ENCODE assay signal across 9 cellular contexts in the genomic region with DNA sequence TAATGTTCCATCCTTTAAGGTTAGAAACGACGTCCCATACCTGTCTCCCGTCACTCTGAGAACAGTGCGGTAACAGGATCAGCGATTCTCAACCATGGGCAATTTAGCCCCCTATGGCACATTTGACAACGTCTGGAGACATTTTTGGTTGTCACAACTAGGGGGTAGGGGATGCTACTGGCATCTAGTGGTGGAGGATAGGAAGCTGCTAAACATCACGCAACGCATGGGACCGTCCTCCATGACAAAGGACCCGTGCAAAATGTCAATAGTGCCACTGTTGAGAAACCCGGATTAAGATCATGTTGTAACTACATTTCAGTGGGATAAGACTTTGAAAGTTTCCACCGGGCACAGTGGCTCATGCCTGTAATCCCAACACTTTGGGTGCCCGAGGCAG. TPM values are rescaled to one million over a fixed set of nuclear protein-coding genes. Genes with fewer than 3 reads are reported as not detected.
A peak's percentile ranks its signal among the peaks of the same experiment; 100 is the strongest.
DNase-seq lines count a peak whose midpoint lies in the region; ATAC-seq and TF ChIP-seq lines count a peak whose summit lies in the region.
"Had no signal": no experiment of that assay in that cellular context is flagged by ENCODE, and none has a peak within 500 bp of the region (broad histone marks: within the 10 kb centered on the region; RNA-seq: fewer than 3 reads in every experiment).

No MANE protein-coding gene starts in this region.

- H3K27ac Mint-ChIP-seq in HFFc6 (no peak overlapping the region), immature natural killer cell (no peak overlapping the region)

- ATAC-seq in HG02938 (IDR thresholded peaks at IDR 0.05; ENCODE audit: unreplicated experiment) (no peak), upper lobe of left lung (ENCODE audit: low FRiP score in 2 of 2) (no peak)
- ATAC-seq: right cardiac atrium had no signal

- H3K27ac ChIP-seq in upper lobe of left lung: no peak overlapping the region

- no peak for TF ChIP-seq POLR2A in upper lobe of left lung (IDR thresholded peaks at IDR 0.05)

- H3K27me3 Mint-ChIP-seq in HFFc6 (ENCODE audit: insufficient read depth) (no peaks in the 10 kb centered on the region), immature natural killer cell (ENCODE audit: low read depth in 3 of 3) (peaks cover 3 to 5% (median 3%) of the 10 kb centered on the region in 3 donors)

- H3K4me3 ChIP-seq in BE2C (ENCODE audit: low read depth, low read length) (no peak overlapping the region), upper lobe of left lung (no peak overlapping the region)

- peak; percentile 89 for TF ChIP-seq CTCF in BE2C (IDR thresholded peaks at IDR 0.05; ENCODE audit: low read depth, low read length)
- TF ChIP-seq CTCF in HFFc6 (IDR thresholded peaks at IDR 0.05): peak; percentile 32; the same call in 1 of the 2 replicates
- peak in 2 of 6 experiments; percentile 8 to 10 for TF ChIP-seq CTCF in upper lobe of left lung (IDR thresholded peaks at IDR 0.05)

- peak; percentile 60 for DNase-seq in BE2C
- DNase-seq in HFFc6: no peak
- DNase-seq in activated CD4-positive, alpha-beta T cell treated with anti-CD3 and anti-CD28 coated beads, Interleukin-2, amount 50 U/mL, for 1 hour: peak; percentile 14
- DNase-seq in immature natural killer cell: peak in 2 of 3 donors; percentile 8
- no peak for DNase-seq in upper lobe of left lung
- DNase-seq in activated effector memory CD4-positive, alpha-beta T cell treated with anti-CD3 and anti-CD28 coated beads, Interleukin-2, amount 50 U/mL, for 16 hours: no peak
- DNase-seq in NCI-H2081 (lab: John Stamatoyannopoulos, UW): no peak
- DNase-seq: right cardiac atrium had no signal

- 0 out of 2 replicates have a peak, but pooled peaks cover 4% of the 10 kb centered on the region for H3K27me3 ChIP-seq in BE2C
- no peaks in the 10 kb centered on the region for H3K27me3 ChIP-seq in upper lobe of left lung

- H3K9me3 ChIP-seq in BE2C (no peaks in the 10 kb centered on the region), upper lobe of left lung (no peaks in the 10 kb centered on the region)

- WGBS in upper lobe of left lung, 2 donors: 67 to 74% methylated on average over 13 of the region's 13 CpGs

- 0 out of 2 replicates have a peak, but pooled peaks cover 3% of the 10 kb centered on the region for H3K4me1 ChIP-seq in BE2C
- H3K4me1 ChIP-seq in upper lobe of left lung: peaks cover 7 to 10% (median 10%) of the 10 kb centered on the region in 4 donors

- H3K4me1 Mint-ChIP-seq in HFFc6 (ENCODE audit: low read depth): peaks cover 11% of the 10 kb centered on the region
- peaks cover 13 to 15% of the 10 kb centered on the region in 2 donors for H3K4me1 Mint-ChIP-seq in immature natural killer cell

- H3K4me3 Mint-ChIP-seq in HFFc6: no peak overlapping the region
- H3K4me3 Mint-ChIP-seq in immature natural killer cell: no peak overlapping the region

- H3K36me3 Mint-ChIP-seq in HFFc6 (ENCODE audit: low read depth) (peaks cover 4% of the 10 kb centered on the region; the same call in 1 of the 2 replicates), immature natural killer cell (peaks cover 0 to 3% (median 0%) of the 10 kb centered on the region in 3 donors)

- H3K9me3 Mint-ChIP-seq in HFFc6: no peaks in the 10 kb centered on the region
- H3K9me3 Mint-ChIP-seq in immature natural killer cell: no peaks in the 10 kb centered on the region

- TF ChIP-seq EP300 in upper lobe of left lung (IDR thresholded peaks at IDR 0.05): no peak

- H3K36me3 ChIP-seq in BE2C: no peaks in the 10 kb centered on the region
- H3K36me3 ChIP-seq in upper lobe of left lung: no peaks in the 10 kb centered on the region

RNA-seq across cellular contexts. Expression of gene PAXIP1, which starts 5.0 kb away (rescaled TPM):
- 12.1 TPM for polyA plus RNA-seq in BE2C (2012; ENCODE audit: insufficient read depth, insufficient read length, low read depth)
- 1 to 10 TPM; 5.2 to 9.3 (median 7.4) TPM for total RNA-seq in HFFc6 (2021; fragmentation: NEBNext Ultra II Directional; extraction: Animal tissue kit (Norgen Biotek cat#: 25700))
- 1 to 10 TPM in 1 of 3 donors, under 1 TPM in 2; 0.12 to 2.4 (median 0.67) TPM for polyA plus RNA-seq in immature natural killer cell
- 10 to 100 TPM in 3 of 6 donors, 1 to 10 TPM in 3; 8.0 to 18.9 (median 10.5) TPM for total RNA-seq in upper lobe of left lung

Comparison
In these comparisons a context has a peak if more than half of its experiments do, and no peak if none do; other contexts are left out.
1. DNase-seq: peak in BE2C (single experiment), activated CD4-positive, alpha-beta T cell treated with anti-CD3 and anti-CD28 coated beads, Interleukin-2, amount 50 U/mL, for 1 hour (single experiment) and immature natural killer cell (2 of 3); none in HFFc6 (single experiment), upper lobe of left lung (0 of 2), activated effector memory CD4-positive, alpha-beta T cell treated with anti-CD3 and anti-CD28 coated beads, Interleukin-2, amount 50 U/mL, for 16 hours (single experiment) and NCI-H2081 (0 of 2).